Comparison of ENCODE assay signal across 14 cellular contexts in the genomic region with DNA sequence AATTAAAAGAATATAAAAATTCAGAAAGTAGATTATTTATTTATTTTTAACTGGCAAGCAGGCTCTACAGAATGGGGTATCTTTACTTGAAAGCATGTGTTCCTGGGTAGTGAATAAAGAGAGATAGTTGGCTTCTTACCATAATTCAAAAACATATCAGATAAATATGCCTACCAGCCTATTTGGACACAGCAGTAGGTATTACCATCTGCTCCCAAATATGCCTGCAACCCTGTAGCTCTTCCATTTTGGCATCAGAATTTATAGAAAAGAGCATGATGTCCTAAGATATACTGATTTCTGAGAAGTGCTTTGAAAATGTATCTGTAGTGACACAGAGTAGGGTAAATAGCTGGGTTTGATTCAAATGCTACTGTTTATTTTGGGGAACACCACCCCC.
DNase-seq lines count a peak whose midpoint lies in the region; TF ChIP-seq lines count a peak whose summit lies in the region.
"Had no signal": no experiment of that assay in that cellular context is flagged by ENCODE, and none has a peak within 500 bp of the region (broad histone marks: within the 10 kb centered on the region; RNA-seq: fewer than 3 reads in every experiment).

No MANE protein-coding gene starts in this region.

- no peaks in the 10 kb centered on the region for H3K4me1 ChIP-seq in BE2C

- H3K4me3 ChIP-seq in BE2C (ENCODE audit: low read depth, low read length): no peak overlapping the region

- TF ChIP-seq CTCF in brain (conservative IDR thresholded peaks at IDR 0.05) (no peak), HFFc6 (IDR thresholded peaks at IDR 0.05) (no peak), BE2C (IDR thresholded peaks at IDR 0.05; ENCODE audit: low read depth, low read length) (no peak)

- DNase-seq in NCI-H146 (lab: John Stamatoyannopoulos, UW): peak; percentile 18
- peak; percentile 12 for DNase-seq in NCI-H2171 (lab: John Stamatoyannopoulos, UW)
- peak; percentile 19 for DNase-seq in pons (ENCODE audit: low spot score)
- no peak for DNase-seq in HFFc6
- no peak for DNase-seq in SKM-1 treated with dmso at 0.1 percent for 144 hours (lab: John Stamatoyannopoulos, UW; ENCODE audit: unreplicated experiment)
- no peak for DNase-seq in BE2C
- DNase-seq: CD8-positive, alpha-beta T cell; DMS153; DND-41; GF-D8; HCEC 1CT; IMR-90 had no signal

- H3K27ac Mint-ChIP-seq in brain (peak overlapping the region in 3 of 5 experiments; percentile 38 to 84 (median 82)), HFFc6 (no peak overlapping the region)
- H3K27ac Mint-ChIP-seq: CD14-positive monocyte; CD8-positive, alpha-beta T cell had no signal

- H3K9me3 ChIP-seq in BE2C: no peaks in the 10 kb centered on the region

- peaks cover 0 to 3% (median 0%) of the 10 kb centered on the region in 5 experiments for H3K9me3 Mint-ChIP-seq in brain
- peaks cover 28% of the 10 kb centered on the region for H3K9me3 Mint-ChIP-seq in HFFc6

- H3K4me3 Mint-ChIP-seq in brain: peak overlapping the region in 1 of 5 experiments; percentile 54
- H3K4me3 Mint-ChIP-seq in HFFc6: no peak overlapping the region
- H3K4me3 Mint-ChIP-seq: CD14-positive monocyte; CD8-positive, alpha-beta T cell had no signal

- no peaks in the 10 kb centered on the region for H3K36me3 ChIP-seq in BE2C

- no peaks in the 10 kb centered on the region for H3K36me3 Mint-ChIP-seq in brain
- no peaks in the 10 kb centered on the region; the same call in 1 of the 2 replicates for H3K36me3 Mint-ChIP-seq in HFFc6 (ENCODE audit: low read depth)
- H3K36me3 Mint-ChIP-seq: CD14-positive monocyte; CD8-positive, alpha-beta T cell had no signal

- peaks cover 11% of the 10 kb centered on the region for H3K4me1 Mint-ChIP-seq in brain
- no peaks in the 10 kb centered on the region for H3K4me1 Mint-ChIP-seq in HFFc6 (ENCODE audit: low read depth)
- H3K4me1 Mint-ChIP-seq: CD14-positive monocyte had no signal

- H3K27me3 ChIP-seq in BE2C: no peaks in the 10 kb centered on the region

- H3K27me3 Mint-ChIP-seq in brain: no peaks in the 10 kb centered on the region
- peaks cover 2% of the 10 kb centered on the region; the same call in 1 of the 2 replicates for H3K27me3 Mint-ChIP-seq in HFFc6 (ENCODE audit: insufficient read depth)

Comparison
In these comparisons a context has a peak if more than half of its experiments do, and no peak if none do; other contexts are left out.
1. DNase-seq: peak in NCI-H146 (single experiment), NCI-H2171 (single experiment) and pons (single experiment); none in HFFc6 (single experiment), SKM-1 treated with dmso at 0.1 percent for 144 hours (single experiment) and BE2C (single experiment).